15 cellular contexts compared by ENCODE assay signal in genomic region chr9:96688215-96688614, GRCh38. TPM values are rescaled to one million over a fixed set of nuclear protein-coding genes. Genes with fewer than 3 reads are reported as not detected.
DNase-seq lines count a peak whose midpoint lies in the region; FAIRE-seq and TF ChIP-seq lines count a peak whose summit lies in the region.
"Had no signal": no experiment of that assay in that cellular context is flagged by ENCODE, and none has a peak within 500 bp of the region (broad histone marks: within the 10 kb centered on the region; RNA-seq: fewer than 3 reads in every experiment).

No MANE protein-coding gene starts in this region.

- H3K79me2 ChIP-seq in H1 (ENCODE audit: control insufficient read depth in 1 of 2, insufficient read depth in 2 of 2, low read length in 2 of 2): no peaks in the 10 kb centered on the region

- no peak overlapping the region for H3K23ac ChIP-seq in H1 (ENCODE audit: insufficient read length)

- TF ChIP-seq EP300 in H1 (IDR thresholded peaks at IDR 0.05; ENCODE audit: borderline replicate concordance in 1 of 2, low read depth in 2 of 2, low read length in 2 of 2): no peak

- no peak for TF ChIP-seq RAD21 in H1 (IDR thresholded peaks at IDR 0.05 in 1 of 2, conservative IDR thresholded peaks at IDR 0.05 in 1 of 2; ENCODE audit: low read depth in 2 of 2, low read length in 2 of 2)

- H3K56ac ChIP-seq in H1 (replicated peaks; ENCODE audit: insufficient read length, low read depth, low read length): no peak overlapping the region

- CTCF ChIA-PET in H1 (lab: Charles Lee; ENCODE audit: partially characterized antibody): interaction anchor here (0.8 kb wide), 1 partner anchor 22 kb away, joined by 3 read pairs; no protein-coding TSS in a partner anchor

- H3K23me2 ChIP-seq in H1 (ENCODE audit: low read depth, low read length): peaks cover 4% of the 10 kb centered on the region; the same call in 1 of the 2 replicates

- no peak overlapping the region for H2BK12ac ChIP-seq in H1 (ENCODE audit: low read depth, low read length)

- H3K4ac ChIP-seq in H1 (replicated peaks; ENCODE audit: insufficient read length, low read depth, low read length): no peak overlapping the region

- no peak overlapping the region for H2BK20ac ChIP-seq in H1 (ENCODE audit: low read length)

- POLR2A ChIA-PET in H1 (lab: Charles Lee; ENCODE audit: partially characterized antibody): interaction anchor here (0.6 kb wide), 1 partner anchor 475 kb away, joined by 3 read pairs; no protein-coding TSS in a partner anchor

- no peak overlapping the region for H2BK120ac ChIP-seq in H1 (replicated peaks; ENCODE audit: low read depth, low read length)

- H3K4me3 ChIP-seq in H1 (ENCODE audit: extremely low read depth in 1 of 4, insufficient read depth in 2 of 4, low read depth in 3 of 4, low read length in 4 of 4): no peak overlapping the region
- peak overlapping the region in 2 of 3 donors; percentile 0 to 43 for H3K4me3 ChIP-seq in skeletal muscle tissue (ENCODE audit: low read length in 3 of 3)
- H3K4me3 ChIP-seq in vagina: no peak overlapping the region
- H3K4me3 ChIP-seq: cardiac muscle cell, heart left ventricle had no signal

- H3K4me2 ChIP-seq in H1 (ENCODE audit: insufficient read depth in 1 of 2, low read depth in 2 of 2, low read length in 2 of 2): no peak overlapping the region; a peak in 1 of 4 replicates

- no peak for FAIRE-seq in H1 (lab: Jason Lieb, UNC)

- 0 out of 2 replicates have a peak overlapping the region, but pooled peaks have one; percentile 61 for H2BK15ac ChIP-seq in H1 (ENCODE audit: low read length)

- no peak for TF ChIP-seq CTCF in H1 (IDR thresholded peaks at IDR 0.05; ENCODE audit: control extremely low read depth in 1 of 3, insufficient read depth in 1 of 3, low read depth in 1 of 3, low read length in 3 of 3)
- TF ChIP-seq CTCF in vagina (IDR thresholded peaks at IDR 0.05): no peak

- peak; percentile 62 for DNase-seq in DMS53 (lab: John Stamatoyannopoulos, UW)
- no peak for DNase-seq in DMS53 treated with DMSO at 0.1 percent for 48 hours (lab: John Stamatoyannopoulos, UW; ENCODE audit: unreplicated experiment)
- DNase-seq in NCI-H2029 treated with DMSO at 0.1 percent for 48 hours (lab: John Stamatoyannopoulos, UW): peak; percentile 95
- no peak for DNase-seq in H1 (ENCODE audit: low read depth in 1 of 2, low spot score in 2 of 2)
- no peak for DNase-seq in vagina (ENCODE audit: extremely low spot score in 2 of 2)
- no peak for DNase-seq in NCI-H446 treated with DMSO at 0.1 percent for 48 hours (lab: John Stamatoyannopoulos, UW)
- DNase-seq in DMS114 treated with DMSO at 0.1 percent for 48 hours (lab: John Stamatoyannopoulos, UW; ENCODE audit: unreplicated experiment): no peak
- DNase-seq: activated effector memory CD4-positive, alpha-beta T cell treated with anti-CD3 and anti-CD28 coated beads, Interleukin-2, amount 50 U/mL, for 16 hours; heart left ventricle; islet precursor cell; Kasumi-1; NCI-H526 treated with DMSO at 0.1 percent for 48 hours had no signal

- H3K27ac ChIP-seq in H1 (ENCODE audit: low read depth, low read length): no peak overlapping the region
- no peak overlapping the region for H3K27ac ChIP-seq in skeletal muscle tissue (ENCODE audit: low read depth, low read length)
- no peak overlapping the region for H3K27ac ChIP-seq in vagina
- H3K27ac ChIP-seq: 22Rv1, cardiac muscle cell had no signal

- H3K4me1 ChIP-seq in H1 (replicated peaks in 1 of 4; ENCODE audit: control insufficient read depth in 3 of 4, insufficient read depth in 4 of 4, low read length in 3 of 4) (no peaks in the 10 kb centered on the region), skeletal muscle tissue (ENCODE audit: control insufficient read depth in 3 of 3, insufficient read depth in 3 of 3, low read length in 3 of 3) (peaks cover 2 to 9% (median 3%) of the 10 kb centered on the region in 3 donors), vagina (no peaks in the 10 kb centered on the region)

- H3K79me1 ChIP-seq in H1 (ENCODE audit: low read depth, low read length): no peaks in the 10 kb centered on the region

- no peaks in the 10 kb centered on the region for H4K20me1 ChIP-seq in H1 (replicated peaks in 1 of 2; ENCODE audit: control insufficient read depth in 1 of 2, insufficient read depth in 2 of 2, low read length in 2 of 2)

- H2AFZ ChIP-seq in H1 (ENCODE audit: low read length): no peak overlapping the region

- TF ChIP-seq POLR2A in H1 (IDR thresholded peaks at IDR 0.05; ENCODE audit: control extremely low read depth in 1 of 2, low read depth in 2 of 2, low read length in 2 of 2) (no peak), vagina (IDR thresholded peaks at IDR 0.05) (no peak)

- no peak overlapping the region for H4K5ac ChIP-seq in H1 (ENCODE audit: insufficient read length, low read depth, low read length)

- intact Hi-C loops in vagina (cut with DNase I): no loop called here

- peaks cover 9 to 11% of the 10 kb centered on the region in 2 experiments; a peak in 3 of 4 replicates for H3K9me3 ChIP-seq in H1 (ENCODE audit: insufficient read depth in 2 of 2, low read depth in 1 of 2, low read length in 1 of 2)
- peaks cover 0 to 4% (median 0%) of the 10 kb centered on the region in 3 donors for H3K9me3 ChIP-seq in skeletal muscle tissue (ENCODE audit: control insufficient read depth in 3 of 3, low read length in 3 of 3)
- no peaks in the 10 kb centered on the region for H3K9me3 ChIP-seq in vagina

- H3K9ac ChIP-seq in H1 (replicated peaks in 1 of 4; ENCODE audit: extremely low read depth in 1 of 4, low read depth in 3 of 4, low read length in 3 of 4): no peak overlapping the region
- H3K9ac ChIP-seq in skeletal muscle tissue (ENCODE audit: low read depth in 1 of 3, low read length in 3 of 3): peak overlapping the region in 1 of 3 donors; percentile 2

- H2BK5ac ChIP-seq in H1 (ENCODE audit: low read depth, low read length): no peak overlapping the region

- no peak overlapping the region for H3K14ac ChIP-seq in H1 (ENCODE audit: insufficient read length)

- no peak overlapping the region for H4K91ac ChIP-seq in H1 (replicated peaks; ENCODE audit: insufficient read length, low read length)

- H3K36me3 ChIP-seq in H1 (ENCODE audit: control insufficient read depth in 2 of 4, insufficient read depth in 4 of 4, low read length in 3 of 4) (no peaks in the 10 kb centered on the region; a peak in 1 of 8 replicates), skeletal muscle tissue (ENCODE audit: control insufficient read depth in 3 of 3, insufficient read depth in 3 of 3, low read length in 3 of 3) (no peaks in the 10 kb centered on the region), vagina (no peaks in the 10 kb centered on the region)
- H3K36me3 ChIP-seq: cardiac muscle cell, heart left ventricle had no signal

- no peak overlapping the region for H4K8ac ChIP-seq in H1 (ENCODE audit: extremely low read depth, insufficient read depth, low read length)

- H3K27me3 ChIP-seq in H1 (replicated peaks in 1 of 4; ENCODE audit: control insufficient read depth in 3 of 4, extremely low read depth in 1 of 4, insufficient read depth in 3 of 4, low read length in 3 of 4) (no peaks in the 10 kb centered on the region), skeletal muscle tissue (ENCODE audit: control insufficient read depth in 3 of 3, insufficient read depth in 3 of 3, low read length in 3 of 3) (no peaks in the 10 kb centered on the region), vagina (no peaks in the 10 kb centered on the region)
- H3K27me3 ChIP-seq: cardiac muscle cell, heart left ventricle had no signal

- WGBS in H1 (ENCODE audit: extremely low coverage in 1 of 2, insufficient coverage in 1 of 2, insufficient read length in 1 of 2, insufficient replicate concordance in 2 of 2, low coverage in 1 of 2, low lambda C conversion rate in 2 of 2, missing lambda C conversion rate in 1 of 2), 2 experiments: 91% methylated on average over 4 of the region's 4 CpGs; no CpG with 5 or more reads in 1 of the 2 experiments

- 0 out of 2 replicates have a peak overlapping the region, but pooled peaks have one; percentile 8 for H2AK5ac ChIP-seq in H1 (ENCODE audit: low read depth, low read length)

- H3K18ac ChIP-seq in H1 (ENCODE audit: extremely low read depth, low read length): no peak overlapping the region

TF ChIP-seq in H1, 55 proteins besides CTCF, POLR2A, EP300 and RAD21 (continues in another document):
- TF ChIP-seq TAF1 (IDR thresholded peaks at IDR 0.05; ENCODE audit: low read depth, low read length): no peak
- no peak for TF ChIP-seq CREB1 (IDR thresholded peaks at IDR 0.05)
- TF ChIP-seq TEAD4 (IDR thresholded peaks at IDR 0.05; ENCODE audit: low read depth, low read length): no peak
- TF ChIP-seq JUND (IDR thresholded peaks at IDR 0.05; ENCODE audit: low read length): no peak
- no peak for TF ChIP-seq ATF2 (IDR thresholded peaks at IDR 0.05; ENCODE audit: low read length)
- no peak for TF ChIP-seq USF2 (IDR thresholded peaks at IDR 0.05; ENCODE audit: low read length)
- no peak for TF ChIP-seq EGR1 (IDR thresholded peaks at IDR 0.05; ENCODE audit: borderline replicate concordance, low read depth, low read length)

RNA-seq across cellular contexts. Expression of gene PRXL2C, which starts 33.1 kb away (rescaled TPM):
- total RNA-seq in H1 (2021; fragmentation: NEBNext Ultra II Directional; extraction: Animal tissue kit (Norgen Biotek cat#: 25700)): 7.3 and 8.3 TPM in 2 replicates
- polyA plus RNA-seq in H1 (2011; rRNA removed): 1.8 and 2.8 TPM in 2 replicates
- polyA plus RNA-seq in H1 (2011; cell fraction: cytosol; rRNA removed): 2.3 TPM
- polyA plus RNA-seq in H1 (2011; cell fraction: nucleus; rRNA removed): 1.5 TPM
- polyA plus RNA-seq in H1 (2012, experiment 1 of 2): 3.0 to 4.1 TPM (median 3.4 TPM) in 4 replicates
- polyA plus RNA-seq in H1 (2012, experiment 2 of 2): 2.4 TPM
- 5.0 TPM for polyA plus RNA-seq in H1 (2013, experiment 1 of 2)
- 5.6 TPM for polyA plus RNA-seq in H1 (2013, experiment 2 of 2)
- polyA minus RNA-seq in H1 (2011; rRNA and poly(A)+ RNA removed): 1.9 and 2.5 TPM in 2 replicates
- 4.1 TPM for polyA minus RNA-seq in H1 (2011; cell fraction: cytosol; rRNA and poly(A)+ RNA removed)
- polyA minus RNA-seq in H1 (2011; cell fraction: nucleus; rRNA and poly(A)+ RNA removed): 2.9 TPM
- total RNA-seq in skeletal muscle tissue: 16.7 TPM
- total RNA-seq in vagina: 15.0 TPM

Comparison
In these comparisons a context has a peak if more than half of its experiments do, and no peak if none do; other contexts are left out.
1. DNase-seq: peak in DMS53 (single experiment) and NCI-H2029 treated with DMSO at 0.1 percent for 48 hours (single experiment); none in DMS53 treated with DMSO at 0.1 percent for 48 hours (single experiment), H1 (0 of 2), vagina (0 of 2), NCI-H446 treated with DMSO at 0.1 percent for 48 hours (single experiment) and DMS114 treated with DMSO at 0.1 percent for 48 hours (single experiment).
2. H3K4me3 ChIP-seq: peak in skeletal muscle tissue (2 of 3); none in H1 (0 of 4) and vagina (0 of 2).